In the genomic region with DNA sequence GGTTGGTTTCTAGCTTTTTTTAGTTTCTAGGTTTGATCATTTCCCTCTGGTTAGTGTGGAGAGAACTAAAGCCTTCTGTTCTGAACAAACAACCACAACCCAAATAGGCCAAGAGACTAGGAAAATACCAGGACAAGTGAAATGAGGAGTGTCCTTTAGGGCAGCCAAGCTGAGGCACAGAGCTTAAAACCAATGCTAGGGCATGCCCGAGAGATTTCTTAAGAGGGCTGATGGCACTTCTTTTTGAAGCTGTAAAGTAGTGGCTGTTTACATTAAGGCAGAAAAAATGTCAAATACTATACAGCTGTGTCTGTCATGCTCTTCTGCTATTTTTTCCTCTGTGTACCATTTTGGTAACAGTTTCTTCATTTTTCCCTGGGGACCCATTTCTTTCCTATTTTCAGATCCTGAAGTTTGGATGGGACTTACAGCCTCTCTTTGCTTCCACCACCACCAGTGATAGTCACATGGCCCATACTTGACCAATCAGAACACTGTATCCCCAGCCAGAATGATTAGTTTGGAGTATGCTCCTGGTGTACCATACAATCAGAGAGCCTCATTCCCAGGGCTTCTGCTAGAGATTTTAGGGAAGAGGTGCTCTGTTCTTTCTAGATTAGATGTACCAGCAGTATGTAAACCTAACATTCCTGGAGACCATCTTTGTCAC, we compare ENCODE assay signal across 17 cellular contexts.
A peak's percentile ranks its signal among the peaks of the same experiment; 100 is the strongest.
DNase-seq lines count a peak whose midpoint lies in the region; ATAC-seq and TF ChIP-seq lines count a peak whose summit lies in the region.
"Had no signal": no experiment of that assay in that cellular context is flagged by ENCODE, and none has a peak within 500 bp of the region (broad histone marks: within the 10 kb centered on the region; RNA-seq: fewer than 3 reads in every experiment).

No MANE protein-coding gene starts in this region.

- peak; percentile 78 to 97 for DNase-seq in NCI-H187 (lab: John Stamatoyannopoulos, UW)
- peak; percentile 66 for DNase-seq in NCI-H69 (lab: John Stamatoyannopoulos, UW)
- DNase-seq in esophagus muscularis mucosa (ENCODE audit: extremely low spot score), result peak; percentile 12
- DNase-seq in psoas muscle, result no peak
- DNase-seq in GM19240 (ENCODE audit: insufficient read length, low spot score), result no peak
- DNase-seq in activated CD4-positive, alpha-beta T cell treated with anti-CD3 and anti-CD28 coated beads for 4 hours, result no peak
- DNase-seq in NCI-H345 (lab: John Stamatoyannopoulos, UW), result no peak
- DNase-seq: CD4-positive, alpha-beta T cell; H9; MM.1S; NCI-H1092 treated with DMSO at 0.1 percent for 48 hours; NCI-H2171; NCI-H446 treated with DMSO at 0.1 percent for 48 hours; NCI-H82; PC-9 had no signal

- H3K4me1 ChIP-seq in esophagus muscularis mucosa, result no peaks in the 10 kb centered on the region
- no peaks in the 10 kb centered on the region for H3K4me1 ChIP-seq in psoas muscle
- H3K4me1 ChIP-seq: SJSA1 had no signal

- H3K9me3 ChIP-seq in esophagus muscularis mucosa, result no peaks in the 10 kb centered on the region
- H3K9me3 ChIP-seq in psoas muscle, result no peaks in the 10 kb centered on the region
- H3K9me3 ChIP-seq: SJSA1 had no signal

- H3K4me3 ChIP-seq in esophagus muscularis mucosa, result no peak overlapping the region
- peak overlapping the region; percentile 36 for H3K4me3 ChIP-seq in psoas muscle
- H3K4me3 ChIP-seq: PC-9, SJSA1 had no signal

- 68% methylated on average over 1 of the region's 1 CpG for WGBS in esophagus muscularis mucosa
- WGBS in psoas muscle, 3 donors, result 46 to 76% (median 47%) methylated on average over 1 of the region's 1 CpG

- H3K27ac ChIP-seq in esophagus muscularis mucosa (replicated peaks in 1 of 4) (no peak overlapping the region), psoas muscle (no peak overlapping the region)
- H3K27ac ChIP-seq: PC-9, SJSA1 had no signal

- no peak for TF ChIP-seq CTCF in esophagus muscularis mucosa (IDR thresholded peaks at IDR 0.05)
- TF ChIP-seq CTCF in psoas muscle (IDR thresholded peaks at IDR 0.05), result no peak

- ATAC-seq in psoas muscle (no peak), HG03571 (IDR thresholded peaks at IDR 0.05; ENCODE audit: unreplicated experiment) (no peak)

- TF ChIP-seq EP300 in esophagus muscularis mucosa (IDR thresholded peaks at IDR 0.05), result no peak

- TF ChIP-seq POLR2A in esophagus muscularis mucosa (IDR thresholded peaks at IDR 0.05; ENCODE audit: low read depth), result no peak

- intact Hi-C loops in esophagus muscularis mucosa (cut with DNase I), result no loop called here
- intact Hi-C loops in psoas muscle (cut with DNase I), result no loop called here

- H3K27me3 ChIP-seq in esophagus muscularis mucosa, result no peaks in the 10 kb centered on the region
- H3K27me3 ChIP-seq in psoas muscle (ENCODE audit: insufficient read depth in 3 of 3, low read length in 2 of 3), result no peaks in the 10 kb centered on the region
- H3K27me3 ChIP-seq: SJSA1 had no signal

- H3K36me3 ChIP-seq in esophagus muscularis mucosa (no peaks in the 10 kb centered on the region), psoas muscle (ENCODE audit: insufficient read depth in 1 of 2, low read depth in 1 of 2) (no peaks in the 10 kb centered on the region)
- H3K36me3 ChIP-seq: SJSA1 had no signal

Comparison
In these comparisons a context has a peak if more than half of its experiments do, and no peak if none do; other contexts are left out.
1. DNase-seq: peak in NCI-H187 (2 of 2), NCI-H69 (single experiment) and esophagus muscularis mucosa (single experiment); none in psoas muscle (0 of 2), GM19240 (single experiment), activated CD4-positive, alpha-beta T cell treated with anti-CD3 and anti-CD28 coated beads for 4 hours (0 of 2) and NCI-H345 (single experiment).